21 cellular contexts compared by ENCODE assay signal in genomic region chr15:22889146-22889818, GRCh38.
"Had no signal": no experiment of that assay in that cellular context is flagged by ENCODE, and none has a peak within 500 bp of the region (broad histone marks: within the 10 kb centered on the region; RNA-seq: fewer than 3 reads in every experiment).

No MANE protein-coding gene starts in this region.

- H3K9me3 Mint-ChIP-seq: activated B cell treated with CpG ODN at 0.5 μM for 24 hours; activated naive CD4-positive, alpha-beta T cell treated with anti-CD3 and anti-CD28 coated beads, Interleukin-2, amount 50 U/mL, for 72 hours; activated T-cell treated with anti-CD3 and anti-CD28 coated beads, Interleukin-2, amount 50 U/mL, for 24 hours; activated T-helper 17 cell treated with anti-CD3 and anti-CD28 coated beads, Interleukin-2, amount 50 U/mL, for 72 hours; endodermal cell; nephron progenitor cell; T-helper 1 cell treated with Interleukin-12 subunit alpha and Interleukin-12 subunit beta and Interleukin-4 antibody, amounts not matched to agents 30 μg/mL and 1 μg/mL, for 36 hours had no signal

- DNase-seq: activated B cell treated with CpG ODN at 0.5 μM for 24 hours; activated CD4-positive, alpha-beta T cell treated with anti-CD3 and anti-CD28 coated beads for 36 hours; activated CD4-positive, alpha-beta T cell treated with anti-CD3 and anti-CD28 coated beads, Interleukin-2, amount 50 U/mL, for 4 hours; activated CD8-positive, alpha-beta memory T cell treated with anti-CD3 and anti-CD28 coated beads for 24 hours; activated CD8-positive, alpha-beta memory T cell treated with anti-CD3 and anti-CD28 coated beads, Interleukin-2, amount 50 U/mL, for 4 hours; activated T-cell treated with anti-CD3 and anti-CD28 coated beads, Interleukin-2, amount 50 U/mL, for 24 hours; endodermal cell; foreskin keratinocyte; left ventricle myocardium superior; nephron progenitor cell; nucleus accumbens; retina; sigmoid colon; stimulated activated CD4-positive, alpha-beta T cell treated with anti-CD3 and anti-CD28 coated beads, Interleukin-4, amount 100 ng/mL, for 1 hour; stimulated activated naive CD4-positive, alpha-beta T cell treated with Interleukin-2 at 50 U/mL for 16 hours had no signal

- H3K27ac ChIP-seq: coronary artery, foreskin keratinocyte, sigmoid colon, thoracic aorta, upper lobe of right lung had no signal

- H3K27ac Mint-ChIP-seq: activated B cell treated with CpG ODN at 0.5 μM for 24 hours; activated CD4-positive, alpha-beta T cell treated with anti-CD3 and anti-CD28 coated beads for 36 hours; activated T-cell treated with anti-CD3 and anti-CD28 coated beads, Interleukin-2, amount 50 U/mL, for 24 hours; activated T-helper 17 cell treated with anti-CD3 and anti-CD28 coated beads, Interleukin-2, amount 50 U/mL, for 72 hours; endodermal cell; nephron progenitor cell; T-helper 1 cell treated with Interleukin-12 subunit alpha and Interleukin-12 subunit beta and Interleukin-4 antibody, amounts not matched to agents 30 μg/mL and 1 μg/mL, for 36 hours had no signal

- H3K4me1 ChIP-seq: sigmoid colon, upper lobe of right lung had no signal

- H3K4me3 Mint-ChIP-seq: activated B cell treated with CpG ODN at 0.5 μM for 24 hours; activated CD4-positive, alpha-beta T cell treated with anti-CD3 and anti-CD28 coated beads for 36 hours; activated T-cell treated with anti-CD3 and anti-CD28 coated beads, Interleukin-2, amount 50 U/mL, for 24 hours; activated T-helper 17 cell treated with anti-CD3 and anti-CD28 coated beads, Interleukin-2, amount 50 U/mL, for 72 hours; endodermal cell; nephron progenitor cell; T-helper 1 cell treated with Interleukin-12 subunit alpha and Interleukin-12 subunit beta and Interleukin-4 antibody, amounts not matched to agents 30 μg/mL and 1 μg/mL, for 36 hours had no signal

- H3K36me3 Mint-ChIP-seq: activated naive CD4-positive, alpha-beta T cell treated with anti-CD3 and anti-CD28 coated beads, Interleukin-2, amount 50 U/mL, for 72 hours had no signal

- H3K4me3 ChIP-seq: coronary artery, sigmoid colon, thoracic aorta, upper lobe of right lung had no signal

- H3K9me3 ChIP-seq: sigmoid colon, thoracic aorta, upper lobe of right lung had no signal

- H3K27me3 ChIP-seq: foreskin keratinocyte, sigmoid colon, upper lobe of right lung had no signal

- H3K4me1 Mint-ChIP-seq: activated B cell treated with CpG ODN at 0.5 μM for 24 hours; activated CD4-positive, alpha-beta T cell treated with anti-CD3 and anti-CD28 coated beads for 36 hours; nephron progenitor cell had no signal

- H3K27me3 Mint-ChIP-seq: activated B cell treated with CpG ODN at 0.5 μM for 24 hours; activated CD4-positive, alpha-beta T cell treated with anti-CD3 and anti-CD28 coated beads for 36 hours; activated T-cell treated with anti-CD3 and anti-CD28 coated beads, Interleukin-2, amount 50 U/mL, for 24 hours; activated T-helper 17 cell treated with anti-CD3 and anti-CD28 coated beads, Interleukin-2, amount 50 U/mL, for 72 hours had no signal
